In the genomic region with DNA sequence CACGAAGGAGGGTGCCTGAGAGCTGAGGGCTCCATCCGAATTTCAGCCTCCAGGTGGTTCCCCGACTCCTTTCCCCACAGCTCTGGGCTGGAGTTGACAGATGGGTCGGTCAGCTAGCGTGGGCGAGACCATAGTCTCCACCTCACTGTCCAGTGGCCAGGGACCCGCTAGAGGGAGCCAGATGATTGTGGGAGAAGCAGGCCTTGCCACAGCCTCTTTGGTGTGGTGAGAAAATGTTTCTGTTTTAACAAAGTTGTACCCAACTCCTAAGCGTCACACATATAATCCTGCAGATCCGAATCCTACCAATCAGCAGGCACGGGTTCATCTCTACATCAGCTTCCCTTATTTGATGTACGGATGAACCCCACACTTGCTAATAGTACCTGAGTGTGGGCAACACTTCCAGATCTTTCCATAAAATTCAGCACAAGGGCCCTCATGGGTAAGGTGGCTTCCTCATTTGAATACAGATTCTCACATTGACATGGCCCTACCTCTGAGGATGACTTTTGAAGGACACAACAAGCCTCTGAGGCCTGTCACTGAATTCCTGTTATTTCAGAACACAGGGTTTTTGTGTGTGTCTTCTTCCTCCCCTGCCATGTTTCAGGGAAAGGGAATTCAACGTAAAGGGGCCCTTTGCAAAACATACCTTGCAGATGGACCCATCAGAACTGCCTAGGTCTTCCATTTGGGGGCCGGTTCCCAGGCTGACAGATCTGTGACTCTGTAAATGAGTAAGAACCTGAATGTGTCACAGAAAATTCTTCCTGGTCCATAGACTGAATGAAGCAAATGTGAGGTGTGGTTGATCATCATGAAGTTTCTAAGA, we compare ENCODE assay signal across 1 cellular context.
TF ChIP-seq lines count a peak whose summit lies in the region.

No MANE protein-coding gene starts in this region.

TF ChIP-seq in HepG2, 621 proteins besides CTCF, POLR2A, EP300 and RAD21 (continued from another document and continues in another):
- TF ChIP-seq, protein P1, sequence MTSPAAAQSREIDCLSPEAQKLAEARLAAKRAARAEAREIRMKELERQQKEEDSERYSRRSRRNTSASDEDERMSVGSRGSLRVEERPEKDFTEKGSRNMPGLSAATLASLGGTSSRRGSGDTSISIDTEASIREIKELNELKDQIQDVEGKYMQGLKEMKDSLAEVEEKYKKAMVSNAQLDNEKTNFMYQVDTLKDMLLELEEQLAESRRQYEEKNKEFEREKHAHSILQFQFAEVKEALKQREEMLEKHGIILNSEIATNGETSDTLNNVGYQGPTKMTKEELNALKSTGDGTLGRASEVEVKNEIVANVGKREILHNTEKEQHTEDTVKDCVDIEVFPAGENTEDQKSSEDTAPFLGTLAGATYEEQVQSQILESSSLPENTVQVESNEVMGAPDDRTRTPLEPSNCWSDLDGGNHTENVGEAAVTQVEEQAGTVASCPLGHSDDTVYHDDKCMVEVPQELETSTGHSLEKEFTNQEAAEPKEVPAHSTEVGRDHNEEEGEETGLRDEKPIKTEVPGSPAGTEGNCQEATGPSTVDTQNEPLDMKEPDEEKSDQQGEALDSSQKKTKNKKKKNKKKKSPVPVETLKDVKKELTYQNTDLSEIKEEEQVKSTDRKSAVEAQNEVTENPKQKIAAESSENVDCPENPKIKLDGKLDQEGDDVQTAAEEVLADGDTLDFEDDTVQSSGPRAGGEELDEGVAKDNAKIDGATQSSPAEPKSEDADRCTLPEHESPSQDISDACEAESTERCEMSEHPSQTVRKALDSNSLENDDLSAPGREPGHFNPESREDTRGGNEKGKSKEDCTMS (CRISPR knock-in tag; conservative IDR thresholded peaks at IDR 0.05): no peak
- TF ChIP-seq ELF4 (CRISPR knock-in tag; IDR thresholded peaks at IDR 0.05; ENCODE audit: borderline replicate concordance) (no peak), DR1 (CRISPR knock-in tag; IDR thresholded peaks at IDR 0.05) (peak; percentile 36; the same call in 1 of the 2 replicates), HOXA3 (CRISPR knock-in tag; IDR thresholded peaks at IDR 0.05) (peak; percentile 55; the same call in 1 of the 2 replicates), ZNF501 (CRISPR knock-in tag; IDR thresholded peaks at IDR 0.05) (0 out of 2 replicates have a peak, but pooled peaks have one; percentile 32), ZNF496 (CRISPR knock-in tag; IDR thresholded peaks at IDR 0.05; ENCODE audit: insufficient replicate concordance) (no peak), MEIS2 (CRISPR knock-in tag; IDR thresholded peaks at IDR 0.05) (peak; percentile 75), ZNF816 (CRISPR knock-in tag; IDR thresholded peaks at IDR 0.05; ENCODE audit: borderline replicate concordance) (no peak), TBP (CRISPR knock-in tag; IDR thresholded peaks at IDR 0.05) (peak; percentile 33; the same call in 1 of the 2 replicates), GATAD1 (CRISPR knock-in tag; IDR thresholded peaks at IDR 0.05) (peak; percentile 52), AHR (CRISPR knock-in tag; IDR thresholded peaks at IDR 0.05) (no peak), HNRNPK (IDR thresholded peaks at IDR 0.05; ENCODE audit: low read depth, low read length, poor library complexity, severe bottlenecking) (no peak), RARA (CRISPR knock-in tag; IDR thresholded peaks at IDR 0.05) (0 out of 2 replicates have a peak, but pooled peaks have one; percentile 18), SAP130 (CRISPR knock-in tag; IDR thresholded peaks at IDR 0.05; ENCODE audit: low read depth) (peak; percentile 80), GABPB1 (CRISPR knock-in tag; IDR thresholded peaks at IDR 0.05) (0 out of 2 replicates have a peak, but pooled peaks have one; percentile 21), PPARG (CRISPR knock-in tag; conservative IDR thresholded peaks at IDR 0.05) (no peak), CREB1 (IDR thresholded peaks at IDR 0.05) (no peak), CREB1 (CRISPR knock-in tag; IDR thresholded peaks at IDR 0.05) (0 out of 2 replicates have a peak, but pooled peaks have one; percentile 28), ZNF207 (IDR thresholded peaks at IDR 0.05; ENCODE audit: borderline replicate concordance) (no peak), ZNF124 (CRISPR knock-in tag; IDR thresholded peaks at IDR 0.05) (no peak)
- TF ChIP-seq, protein P2, sequence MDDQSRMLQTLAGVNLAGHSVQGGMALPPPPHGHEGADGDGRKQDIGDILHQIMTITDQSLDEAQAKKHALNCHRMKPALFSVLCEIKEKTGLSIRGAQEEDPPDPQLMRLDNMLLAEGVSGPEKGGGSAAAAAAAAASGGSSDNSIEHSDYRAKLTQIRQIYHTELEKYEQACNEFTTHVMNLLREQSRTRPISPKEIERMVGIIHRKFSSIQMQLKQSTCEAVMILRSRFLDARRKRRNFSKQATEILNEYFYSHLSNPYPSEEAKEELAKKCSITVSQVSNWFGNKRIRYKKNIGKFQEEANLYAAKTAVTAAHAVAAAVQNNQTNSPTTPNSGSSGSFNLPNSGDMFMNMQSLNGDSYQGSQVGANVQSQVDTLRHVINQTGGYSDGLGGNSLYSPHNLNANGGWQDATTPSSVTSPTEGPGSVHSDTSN (CRISPR knock-in tag; IDR thresholded peaks at IDR 0.05; ENCODE audit: borderline replicate concordance): no peak
- TF ChIP-seq, protein P3, sequence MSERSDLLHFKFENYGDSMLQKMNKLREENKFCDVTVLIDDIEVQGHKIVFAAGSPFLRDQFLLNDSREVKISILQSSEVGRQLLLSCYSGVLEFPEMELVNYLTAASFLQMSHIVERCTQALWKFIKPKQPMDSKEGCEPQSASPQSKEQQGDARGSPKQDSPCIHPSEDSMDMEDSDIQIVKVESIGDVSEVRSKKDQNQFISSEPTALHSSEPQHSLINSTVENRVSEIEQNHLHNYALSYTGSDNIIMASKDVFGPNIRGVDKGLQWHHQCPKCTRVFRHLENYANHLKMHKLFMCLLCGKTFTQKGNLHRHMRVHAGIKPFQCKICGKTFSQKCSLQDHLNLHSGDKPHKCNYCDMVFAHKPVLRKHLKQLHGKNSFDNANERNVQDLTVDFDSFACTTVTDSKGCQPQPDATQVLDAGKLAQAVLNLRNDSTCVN (CRISPR knock-in tag; IDR thresholded peaks at IDR 0.05; ENCODE audit: borderline replicate concordance): no peak
- TF ChIP-seq, protein P4, sequence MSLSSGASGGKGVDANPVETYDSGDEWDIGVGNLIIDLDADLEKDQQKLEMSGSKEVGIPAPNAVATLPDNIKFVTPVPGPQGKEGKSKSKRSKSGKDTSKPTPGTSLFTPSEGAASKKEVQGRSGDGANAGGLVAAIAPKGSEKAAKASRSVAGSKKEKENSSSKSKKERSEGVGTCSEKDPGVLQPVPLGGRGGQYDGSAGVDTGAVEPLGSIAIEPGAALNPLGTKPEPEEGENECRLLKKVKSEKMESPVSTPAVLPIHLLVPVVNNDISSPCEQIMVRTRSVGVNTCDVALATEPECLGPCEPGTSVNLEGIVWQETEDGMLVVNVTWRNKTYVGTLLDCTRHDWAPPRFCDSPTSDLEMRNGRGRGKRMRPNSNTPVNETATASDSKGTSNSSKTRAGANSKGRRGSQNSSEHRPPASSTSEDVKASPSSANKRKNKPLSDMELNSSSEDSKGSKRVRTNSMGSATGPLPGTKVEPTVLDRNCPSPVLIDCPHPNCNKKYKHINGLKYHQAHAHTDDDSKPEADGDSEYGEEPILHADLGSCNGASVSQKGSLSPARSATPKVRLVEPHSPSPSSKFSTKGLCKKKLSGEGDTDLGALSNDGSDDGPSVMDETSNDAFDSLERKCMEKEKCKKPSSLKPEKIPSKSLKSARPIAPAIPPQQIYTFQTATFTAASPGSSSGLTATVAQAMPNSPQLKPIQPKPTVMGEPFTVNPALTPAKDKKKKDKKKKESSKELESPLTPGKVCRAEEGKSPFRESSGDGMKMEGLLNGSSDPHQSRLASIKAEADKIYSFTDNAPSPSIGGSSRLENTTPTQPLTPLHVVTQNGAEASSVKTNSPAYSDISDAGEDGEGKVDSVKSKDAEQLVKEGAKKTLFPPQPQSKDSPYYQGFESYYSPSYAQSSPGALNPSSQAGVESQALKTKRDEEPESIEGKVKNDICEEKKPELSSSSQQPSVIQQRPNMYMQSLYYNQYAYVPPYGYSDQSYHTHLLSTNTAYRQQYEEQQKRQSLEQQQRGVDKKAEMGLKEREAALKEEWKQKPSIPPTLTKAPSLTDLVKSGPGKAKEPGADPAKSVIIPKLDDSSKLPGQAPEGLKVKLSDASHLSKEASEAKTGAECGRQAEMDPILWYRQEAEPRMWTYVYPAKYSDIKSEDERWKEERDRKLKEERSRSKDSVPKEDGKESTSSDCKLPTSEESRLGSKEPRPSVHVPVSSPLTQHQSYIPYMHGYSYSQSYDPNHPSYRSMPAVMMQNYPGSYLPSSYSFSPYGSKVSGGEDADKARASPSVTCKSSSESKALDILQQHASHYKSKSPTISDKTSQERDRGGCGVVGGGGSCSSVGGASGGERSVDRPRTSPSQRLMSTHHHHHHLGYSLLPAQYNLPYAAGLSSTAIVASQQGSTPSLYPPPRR (CRISPR knock-in tag; IDR thresholded peaks at IDR 0.05; ENCODE audit: borderline replicate concordance): no peak
- TF ChIP-seq, protein P5, sequence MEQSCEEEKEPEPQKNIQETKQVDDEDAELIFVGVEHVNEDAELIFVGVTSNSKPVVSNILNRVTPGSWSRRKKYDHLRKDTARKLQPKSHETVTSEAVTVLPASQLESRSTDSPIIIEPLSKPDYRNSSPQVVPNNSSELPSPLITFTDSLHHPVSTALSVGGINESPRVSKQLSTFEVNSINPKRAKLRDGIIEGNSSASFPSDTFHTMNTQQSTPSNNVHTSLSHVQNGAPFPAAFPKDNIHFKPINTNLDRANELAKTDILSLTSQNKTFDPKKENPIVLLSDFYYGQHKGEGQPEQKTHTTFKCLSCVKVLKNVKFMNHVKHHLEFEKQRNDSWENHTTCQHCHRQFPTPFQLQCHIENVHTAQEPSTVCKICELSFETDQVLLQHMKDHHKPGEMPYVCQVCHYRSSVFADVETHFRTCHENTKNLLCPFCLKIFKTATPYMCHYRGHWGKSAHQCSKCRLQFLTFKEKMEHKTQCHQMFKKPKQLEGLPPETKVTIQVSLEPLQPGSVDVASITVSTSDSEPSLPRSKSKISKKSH (CRISPR knock-in tag; IDR thresholded peaks at IDR 0.05; ENCODE audit: borderline replicate concordance): no peak
- TF ChIP-seq, protein P6, sequence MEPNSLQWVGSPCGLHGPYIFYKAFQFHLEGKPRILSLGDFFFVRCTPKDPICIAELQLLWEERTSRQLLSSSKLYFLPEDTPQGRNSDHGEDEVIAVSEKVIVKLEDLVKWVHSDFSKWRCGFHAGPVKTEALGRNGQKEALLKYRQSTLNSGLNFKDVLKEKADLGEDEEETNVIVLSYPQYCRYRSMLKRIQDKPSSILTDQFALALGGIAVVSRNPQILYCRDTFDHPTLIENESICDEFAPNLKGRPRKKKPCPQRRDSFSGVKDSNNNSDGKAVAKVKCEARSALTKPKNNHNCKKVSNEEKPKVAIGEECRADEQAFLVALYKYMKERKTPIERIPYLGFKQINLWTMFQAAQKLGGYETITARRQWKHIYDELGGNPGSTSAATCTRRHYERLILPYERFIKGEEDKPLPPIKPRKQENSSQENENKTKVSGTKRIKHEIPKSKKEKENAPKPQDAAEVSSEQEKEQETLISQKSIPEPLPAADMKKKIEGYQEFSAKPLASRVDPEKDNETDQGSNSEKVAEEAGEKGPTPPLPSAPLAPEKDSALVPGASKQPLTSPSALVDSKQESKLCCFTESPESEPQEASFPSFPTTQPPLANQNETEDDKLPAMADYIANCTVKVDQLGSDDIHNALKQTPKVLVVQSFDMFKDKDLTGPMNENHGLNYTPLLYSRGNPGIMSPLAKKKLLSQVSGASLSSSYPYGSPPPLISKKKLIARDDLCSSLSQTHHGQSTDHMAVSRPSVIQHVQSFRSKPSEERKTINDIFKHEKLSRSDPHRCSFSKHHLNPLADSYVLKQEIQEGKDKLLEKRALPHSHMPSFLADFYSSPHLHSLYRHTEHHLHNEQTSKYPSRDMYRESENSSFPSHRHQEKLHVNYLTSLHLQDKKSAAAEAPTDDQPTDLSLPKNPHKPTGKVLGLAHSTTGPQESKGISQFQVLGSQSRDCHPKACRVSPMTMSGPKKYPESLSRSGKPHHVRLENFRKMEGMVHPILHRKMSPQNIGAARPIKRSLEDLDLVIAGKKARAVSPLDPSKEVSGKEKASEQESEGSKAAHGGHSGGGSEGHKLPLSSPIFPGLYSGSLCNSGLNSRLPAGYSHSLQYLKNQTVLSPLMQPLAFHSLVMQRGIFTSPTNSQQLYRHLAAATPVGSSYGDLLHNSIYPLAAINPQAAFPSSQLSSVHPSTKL (CRISPR knock-in tag; IDR thresholded peaks at IDR 0.05): peak; percentile 61; the same call in 1 of the 2 replicates
- TF ChIP-seq, protein P7, sequence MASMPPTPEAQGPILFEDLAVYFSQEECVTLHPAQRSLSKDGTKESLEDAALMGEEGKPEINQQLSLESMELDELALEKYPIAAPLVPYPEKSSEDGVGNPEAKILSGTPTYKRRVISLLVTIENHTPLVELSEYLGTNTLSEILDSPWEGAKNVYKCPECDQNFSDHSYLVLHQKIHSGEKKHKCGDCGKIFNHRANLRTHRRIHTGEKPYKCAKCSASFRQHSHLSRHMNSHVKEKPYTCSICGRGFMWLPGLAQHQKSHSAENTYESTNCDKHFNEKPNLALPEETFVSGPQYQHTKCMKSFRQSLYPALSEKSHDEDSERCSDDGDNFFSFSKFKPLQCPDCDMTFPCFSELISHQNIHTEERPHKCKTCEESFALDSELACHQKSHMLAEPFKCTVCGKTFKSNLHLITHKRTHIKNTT (CRISPR knock-in tag; IDR thresholded peaks at IDR 0.05): no peak
- TF ChIP-seq, protein P8, sequence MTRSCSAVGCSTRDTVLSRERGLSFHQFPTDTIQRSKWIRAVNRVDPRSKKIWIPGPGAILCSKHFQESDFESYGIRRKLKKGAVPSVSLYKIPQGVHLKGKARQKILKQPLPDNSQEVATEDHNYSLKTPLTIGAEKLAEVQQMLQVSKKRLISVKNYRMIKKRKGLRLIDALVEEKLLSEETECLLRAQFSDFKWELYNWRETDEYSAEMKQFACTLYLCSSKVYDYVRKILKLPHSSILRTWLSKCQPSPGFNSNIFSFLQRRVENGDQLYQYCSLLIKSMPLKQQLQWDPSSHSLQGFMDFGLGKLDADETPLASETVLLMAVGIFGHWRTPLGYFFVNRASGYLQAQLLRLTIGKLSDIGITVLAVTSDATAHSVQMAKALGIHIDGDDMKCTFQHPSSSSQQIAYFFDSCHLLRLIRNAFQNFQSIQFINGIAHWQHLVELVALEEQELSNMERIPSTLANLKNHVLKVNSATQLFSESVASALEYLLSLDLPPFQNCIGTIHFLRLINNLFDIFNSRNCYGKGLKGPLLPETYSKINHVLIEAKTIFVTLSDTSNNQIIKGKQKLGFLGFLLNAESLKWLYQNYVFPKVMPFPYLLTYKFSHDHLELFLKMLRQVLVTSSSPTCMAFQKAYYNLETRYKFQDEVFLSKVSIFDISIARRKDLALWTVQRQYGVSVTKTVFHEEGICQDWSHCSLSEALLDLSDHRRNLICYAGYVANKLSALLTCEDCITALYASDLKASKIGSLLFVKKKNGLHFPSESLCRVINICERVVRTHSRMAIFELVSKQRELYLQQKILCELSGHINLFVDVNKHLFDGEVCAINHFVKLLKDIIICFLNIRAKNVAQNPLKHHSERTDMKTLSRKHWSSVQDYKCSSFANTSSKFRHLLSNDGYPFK (CRISPR knock-in tag; IDR thresholded peaks at IDR 0.05; ENCODE audit: borderline replicate concordance): peak; percentile 36; the same call in 1 of the 2 replicates
- TF ChIP-seq, protein P9, sequence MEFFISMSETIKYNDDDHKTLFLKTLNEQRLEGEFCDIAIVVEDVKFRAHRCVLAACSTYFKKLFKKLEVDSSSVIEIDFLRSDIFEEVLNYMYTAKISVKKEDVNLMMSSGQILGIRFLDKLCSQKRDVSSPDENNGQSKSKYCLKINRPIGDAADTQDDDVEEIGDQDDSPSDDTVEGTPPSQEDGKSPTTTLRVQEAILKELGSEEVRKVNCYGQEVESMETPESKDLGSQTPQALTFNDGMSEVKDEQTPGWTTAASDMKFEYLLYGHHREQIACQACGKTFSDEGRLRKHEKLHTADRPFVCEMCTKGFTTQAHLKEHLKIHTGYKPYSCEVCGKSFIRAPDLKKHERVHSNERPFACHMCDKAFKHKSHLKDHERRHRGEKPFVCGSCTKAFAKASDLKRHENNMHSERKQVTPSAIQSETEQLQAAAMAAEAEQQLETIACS (CRISPR knock-in tag; IDR thresholded peaks at IDR 0.05): no peak
